Comparison of ENCODE assay signal across 35 cellular contexts in genomic region chr1:11638121-11638520, GRCh38. TPM values are rescaled to one million over a fixed set of nuclear protein-coding genes. Genes with fewer than 3 reads are reported as not detected.
"Had no signal": no experiment of that assay in that cellular context is flagged by ENCODE, and none has a peak within 500 bp of the region (broad histone marks: within the 10 kb centered on the region; RNA-seq: fewer than 3 reads in every experiment).

No MANE protein-coding gene starts in this region.

- ATAC-seq: activated CD8-positive, alpha-beta T cell treated with anti-CD3 and anti-CD28 coated beads for 36 hours; activated naive CD4-positive, alpha-beta T cell treated with anti-CD3 and anti-CD28 coated beads, Interleukin-2, amount 50 U/mL, for 72 hours; activated T-cell treated with anti-CD3 and anti-CD28 coated beads, Interleukin-2, amount 50 U/mL, for 4 hours; activated T-cell treated with anti-CD3 and anti-CD28 coated beads, Interleukin-2, amount 50 U/mL, for 72 hours; activated T-helper 17 cell treated with anti-CD3 and anti-CD28 coated beads, Interleukin-2, amount 50 U/mL, for 72 hours; body of pancreas had no signal

- FAIRE-seq: astrocyte, colon, TTC549 had no signal

- H3K4me3 ChIP-seq: adrenal gland, body of pancreas, breast epithelium had no signal

- H3K27ac ChIP-seq: adrenal gland, body of pancreas, brain microvascular endothelial cell, breast epithelium, VCaP had no signal

- H3K4me1 ChIP-seq: adrenal gland, body of pancreas, breast epithelium had no signal

- H3K27me3 ChIP-seq: body of pancreas, brain microvascular endothelial cell had no signal

- H3K36me3 ChIP-seq: adrenal gland, brain microvascular endothelial cell, breast epithelium had no signal

- H3K9me3 ChIP-seq: adrenal gland, body of pancreas, breast epithelium had no signal

- DNase-seq: activated B cell treated with CpG ODN at 0.5 μM for 24 hours; activated CD4-positive, alpha-beta memory T cell treated with anti-CD3 and anti-CD28 coated beads for 36 hours; activated CD4-positive, alpha-beta T cell treated with anti-CD3 and anti-CD28 coated beads for 4 hours; activated CD4-positive, alpha-beta T cell treated with anti-CD3 and anti-CD28 coated beads, Interleukin-2, amount 10 ng/mL, durations not matched to agents 24 days and 14 days; activated CD4-positive, alpha-beta T cell treated with anti-CD3 and anti-CD28 coated beads, Interleukin-2, amount 50 U/mL, for 1 hour; activated CD4-positive, alpha-beta T cell treated with anti-CD3 and anti-CD28 coated beads, Interleukin-2, amount 50 U/mL, for 4 hours; activated CD4-positive, CD25-positive, alpha-beta regulatory T cell treated with anti-CD3 and anti-CD28 coated beads, Interleukin-2, amount 50 U/mL, for 72 hours; activated CD8-positive, alpha-beta memory T cell treated with anti-CD3 and anti-CD28 coated beads, Interleukin-2, amount 50 U/mL, for 4 hours; activated CD8-positive, alpha-beta T cell treated with anti-CD3 and anti-CD28 coated beads for 36 hours; activated effector memory CD4-positive, alpha-beta T cell treated with anti-CD3 and anti-CD28 coated beads, Interleukin-2, amount 50 U/mL, for 16 hours; activated gamma-delta T cell treated with Interleukin-2 at 50 U/mL for 16 hours; activated naive CD4-positive, alpha-beta T cell; activated naive CD4-positive, alpha-beta T cell treated with anti-CD3 and anti-CD28 coated beads for 36 hours; activated naive CD4-positive, alpha-beta T cell treated with anti-CD3 and anti-CD28 coated beads, Interleukin-2, amount 50 U/mL, for 16 hours; activated naive CD8-positive, alpha-beta T cell treated with anti-CD3 and anti-CD28 coated beads for 36 hours; activated T-cell treated with anti-CD3 and anti-CD28 coated beads for 4 hours; activated T-cell treated with anti-CD3 and anti-CD28 coated beads, Interleukin-2, amount 50 U/mL, for 1 hour; activated T-cell treated with anti-CD3 and anti-CD28 coated beads, Interleukin-2, amount 50 U/mL, for 4 hours; activated T-cell treated with anti-CD3 and anti-CD28 coated beads, Interleukin-2, amount 50 U/mL, for 72 hours; adrenal gland; amniotic stem cell; aorta; body of pancreas; brain microvascular endothelial cell; central memory CD4-positive, alpha-beta T cell; T-helper 2 cell; T-helper 9 cell had no signal

RNA-seq across cellular contexts. Expression of gene DRAXIN, which starts 53.4 kb away (rescaled TPM):
- total RNA-seq: activated CD4-positive, alpha-beta T cell treated with anti-CD3 and anti-CD28 coated beads, Interleukin-2, amount 10 ng/mL, durations not matched to agents 24 days and 14 days; activated T-helper 1 cell treated with anti-CD3 and anti-CD28 coated beads, Interleukin-12 subunit alpha, Interleukin-12 subunit beta, Interleukin-2, Interleukin-4 antibody, amounts not matched to agents 30 ng/mL and 10 ng/mL and 1 ng/mL, durations not matched to agents 14 hours and 24 hours and 36 hours; body of pancreas had no signal
